ENCODE assay signal across 1 cellular context in the genomic region with DNA sequence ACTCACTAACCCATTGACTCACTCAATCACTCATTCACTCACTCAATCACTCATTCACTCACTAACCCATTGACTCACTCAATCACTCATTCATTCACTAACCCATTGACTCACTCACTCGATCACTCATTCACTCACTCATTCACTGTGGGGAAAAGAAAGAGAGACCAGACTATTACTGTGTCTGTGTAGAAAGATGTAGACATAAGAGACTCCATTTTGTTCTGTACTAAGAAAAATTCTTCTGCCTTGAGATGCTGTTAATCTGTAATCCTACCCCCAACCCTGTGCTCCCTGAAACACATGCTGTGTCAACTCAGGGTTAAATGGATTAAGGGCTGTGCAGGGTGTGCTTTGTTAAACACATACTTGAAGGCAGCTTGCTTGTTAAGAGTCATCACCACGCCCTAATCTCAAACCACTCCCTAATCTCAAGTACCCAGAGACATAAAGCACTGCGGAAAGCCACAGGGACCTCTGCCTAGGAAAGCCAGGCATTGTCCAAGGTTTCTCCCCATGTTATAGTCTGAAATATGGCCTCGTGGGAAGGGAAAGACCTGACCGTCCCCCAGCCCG.
TF ChIP-seq lines count a peak whose summit lies in the region.

No MANE protein-coding gene starts in this region.

TF ChIP-seq in K562, 482 proteins besides CTCF, POLR2A, EP300 and RAD21:
- TF ChIP-seq, protein P1, sequence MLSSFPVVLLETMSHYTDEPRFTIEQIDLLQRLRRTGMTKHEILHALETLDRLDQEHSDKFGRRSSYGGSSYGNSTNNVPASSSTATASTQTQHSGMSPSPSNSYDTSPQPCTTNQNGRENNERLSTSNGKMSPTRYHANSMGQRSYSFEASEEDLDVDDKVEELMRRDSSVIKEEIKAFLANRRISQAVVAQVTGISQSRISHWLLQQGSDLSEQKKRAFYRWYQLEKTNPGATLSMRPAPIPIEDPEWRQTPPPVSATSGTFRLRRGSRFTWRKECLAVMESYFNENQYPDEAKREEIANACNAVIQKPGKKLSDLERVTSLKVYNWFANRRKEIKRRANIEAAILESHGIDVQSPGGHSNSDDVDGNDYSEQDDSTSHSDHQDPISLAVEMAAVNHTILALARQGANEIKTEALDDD (IDR thresholded peaks at IDR 0.05), result peak; percentile 63
- TF ChIP-seq TCF3 (CRISPR knock-in tag; IDR thresholded peaks at IDR 0.05), result peak; percentile 14; the same call in 1 of the 2 replicates
